ENCODE assay signal across 1 cellular context in the genomic region with DNA sequence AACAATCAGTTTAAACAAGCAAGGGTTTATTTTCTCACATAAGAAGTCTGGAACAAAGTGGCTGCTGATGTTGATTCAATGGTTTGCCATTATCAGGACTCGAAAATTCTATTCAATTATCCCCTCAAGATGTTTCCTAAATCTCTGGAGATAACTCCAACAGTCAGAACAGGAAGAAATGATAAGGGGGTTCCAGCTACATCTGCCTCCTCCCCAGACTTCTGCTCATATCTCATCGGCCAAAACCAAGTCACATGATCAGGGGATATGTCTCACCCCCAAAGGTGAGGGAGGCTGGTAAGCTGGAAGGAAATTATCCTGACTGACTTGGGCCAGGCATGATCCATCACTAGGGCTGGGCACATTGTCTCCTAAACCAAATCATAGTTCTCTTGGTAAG.
TF ChIP-seq lines count a peak whose summit lies in the region.

No MANE protein-coding gene starts in this region.

TF ChIP-seq in K562, 482 proteins besides CTCF, POLR2A, EP300 and RAD21 (continued from another document and continues in another):
- TF ChIP-seq JUN (IDR thresholded peaks at IDR 0.05; ENCODE audit: borderline replicate concordance, low read depth, low read length) (peak; percentile 15; the same call in 1 of the 2 replicates), JUN (CRISPR knock-in tag; IDR thresholded peaks at IDR 0.05; ENCODE audit: borderline replicate concordance) (no peak), ZNF561 (CRISPR knock-in tag; conservative IDR thresholded peaks at IDR 0.05) (no peak), FOXJ2 (tag; IDR thresholded peaks at IDR 0.05) (no peak), MEIS2 (IDR thresholded peaks at IDR 0.05; ENCODE audit: partially characterized antibody) (peak; percentile 51), CBX3 (IDR thresholded peaks at IDR 0.05; ENCODE audit: borderline replicate concordance in 1 of 2, low read length in 2 of 2) (no peak), CHD4 (IDR thresholded peaks at IDR 0.05; ENCODE audit: insufficient read depth, insufficient replicate concordance, low read depth, low read length, poor library complexity, severe bottlenecking) (no peak), ELF1 (tag; IDR thresholded peaks at IDR 0.05) (no peak), CTBP1 (IDR thresholded peaks at IDR 0.05; ENCODE audit: borderline replicate concordance) (peak; percentile 84), FOXA3 (CRISPR knock-in tag; conservative IDR thresholded peaks at IDR 0.05 in 1 of 2, IDR thresholded peaks at IDR 0.05 in 1 of 2) (peak in 1 of 2 experiments; percentile 83; a peak in 2 of 4 replicates), IFI16 (CRISPR knock-in tag; IDR thresholded peaks at IDR 0.05) (no peak), KHSRP (IDR thresholded peaks at IDR 0.05) (peak; percentile 20; the same call in 1 of the 2 replicates), NEUROD1 (IDR thresholded peaks at IDR 0.05; ENCODE audit: borderline replicate concordance, low read depth, low read length, partially characterized antibody) (no peak), VEZF1 (CRISPR knock-in tag; IDR thresholded peaks at IDR 0.05) (peak; percentile 64), NR2C2 (CRISPR knock-in tag; IDR thresholded peaks at IDR 0.05) (no peak), NR2C2 (tag; IDR thresholded peaks at IDR 0.05) (no peak), USF2 (CRISPR knock-in tag; IDR thresholded peaks at IDR 0.05) (peak; percentile 85), SNIP1 (IDR thresholded peaks at IDR 0.05; ENCODE audit: low read depth) (no peak), CC2D1A (IDR thresholded peaks at IDR 0.05) (peak; percentile 66; the same call in 1 of the 2 replicates), RFX5 (IDR thresholded peaks at IDR 0.05; ENCODE audit: low read depth, low read length) (no peak), ASH1L (IDR thresholded peaks at IDR 0.05; ENCODE audit: borderline replicate concordance, low read depth, partially characterized antibody) (no peak), CSDE1 (IDR thresholded peaks at IDR 0.05) (no peak), PHF21A (IDR thresholded peaks at IDR 0.05; ENCODE audit: borderline replicate concordance, low read depth) (no peak), NBN (IDR thresholded peaks at IDR 0.05; ENCODE audit: low read depth) (peak; percentile 77; the same call in 1 of the 2 replicates), TAF15 (IDR thresholded peaks at IDR 0.05; ENCODE audit: low read depth, low read length) (no peak), TBP (optimal IDR thresholded peaks at IDR 0.05; ENCODE audit: low read depth, low read length) (no peak), HMBOX1 (IDR thresholded peaks at IDR 0.05) (peak; percentile 85), U2AF2 (optimal IDR thresholded peaks at IDR 0.05; ENCODE audit: low read depth, low read length) (no peak), THAP7 (CRISPR knock-in tag; IDR thresholded peaks at IDR 0.05) (no peak), THRA (IDR thresholded peaks at IDR 0.05) (no peak), NR1H2 (CRISPR knock-in tag; IDR thresholded peaks at IDR 0.05) (no peak), XRCC5 (IDR thresholded peaks at IDR 0.05; ENCODE audit: low read depth, low read length) (no peak), GABPA (tag; conservative IDR thresholded peaks at IDR 0.05; ENCODE audit: low read depth) (no peak), HDAC3 (IDR thresholded peaks at IDR 0.05; ENCODE audit: borderline replicate concordance, partially characterized antibody) (peak; percentile 61), CCNT2 (IDR thresholded peaks at IDR 0.05; ENCODE audit: borderline replicate concordance, extremely low read depth, insufficient read length, low read depth, low read length) (peak; percentile 44), ZNF3 (CRISPR knock-in tag; IDR thresholded peaks at IDR 0.05) (no peak), HDGF (IDR thresholded peaks at IDR 0.05) (no peak), ZBTB1 (CRISPR knock-in tag; IDR thresholded peaks at IDR 0.05; ENCODE audit: borderline replicate concordance, low read depth) (no peak), GABPB1 (CRISPR knock-in tag; IDR thresholded peaks at IDR 0.05) (no peak)
- TF ChIP-seq, protein P1, sequence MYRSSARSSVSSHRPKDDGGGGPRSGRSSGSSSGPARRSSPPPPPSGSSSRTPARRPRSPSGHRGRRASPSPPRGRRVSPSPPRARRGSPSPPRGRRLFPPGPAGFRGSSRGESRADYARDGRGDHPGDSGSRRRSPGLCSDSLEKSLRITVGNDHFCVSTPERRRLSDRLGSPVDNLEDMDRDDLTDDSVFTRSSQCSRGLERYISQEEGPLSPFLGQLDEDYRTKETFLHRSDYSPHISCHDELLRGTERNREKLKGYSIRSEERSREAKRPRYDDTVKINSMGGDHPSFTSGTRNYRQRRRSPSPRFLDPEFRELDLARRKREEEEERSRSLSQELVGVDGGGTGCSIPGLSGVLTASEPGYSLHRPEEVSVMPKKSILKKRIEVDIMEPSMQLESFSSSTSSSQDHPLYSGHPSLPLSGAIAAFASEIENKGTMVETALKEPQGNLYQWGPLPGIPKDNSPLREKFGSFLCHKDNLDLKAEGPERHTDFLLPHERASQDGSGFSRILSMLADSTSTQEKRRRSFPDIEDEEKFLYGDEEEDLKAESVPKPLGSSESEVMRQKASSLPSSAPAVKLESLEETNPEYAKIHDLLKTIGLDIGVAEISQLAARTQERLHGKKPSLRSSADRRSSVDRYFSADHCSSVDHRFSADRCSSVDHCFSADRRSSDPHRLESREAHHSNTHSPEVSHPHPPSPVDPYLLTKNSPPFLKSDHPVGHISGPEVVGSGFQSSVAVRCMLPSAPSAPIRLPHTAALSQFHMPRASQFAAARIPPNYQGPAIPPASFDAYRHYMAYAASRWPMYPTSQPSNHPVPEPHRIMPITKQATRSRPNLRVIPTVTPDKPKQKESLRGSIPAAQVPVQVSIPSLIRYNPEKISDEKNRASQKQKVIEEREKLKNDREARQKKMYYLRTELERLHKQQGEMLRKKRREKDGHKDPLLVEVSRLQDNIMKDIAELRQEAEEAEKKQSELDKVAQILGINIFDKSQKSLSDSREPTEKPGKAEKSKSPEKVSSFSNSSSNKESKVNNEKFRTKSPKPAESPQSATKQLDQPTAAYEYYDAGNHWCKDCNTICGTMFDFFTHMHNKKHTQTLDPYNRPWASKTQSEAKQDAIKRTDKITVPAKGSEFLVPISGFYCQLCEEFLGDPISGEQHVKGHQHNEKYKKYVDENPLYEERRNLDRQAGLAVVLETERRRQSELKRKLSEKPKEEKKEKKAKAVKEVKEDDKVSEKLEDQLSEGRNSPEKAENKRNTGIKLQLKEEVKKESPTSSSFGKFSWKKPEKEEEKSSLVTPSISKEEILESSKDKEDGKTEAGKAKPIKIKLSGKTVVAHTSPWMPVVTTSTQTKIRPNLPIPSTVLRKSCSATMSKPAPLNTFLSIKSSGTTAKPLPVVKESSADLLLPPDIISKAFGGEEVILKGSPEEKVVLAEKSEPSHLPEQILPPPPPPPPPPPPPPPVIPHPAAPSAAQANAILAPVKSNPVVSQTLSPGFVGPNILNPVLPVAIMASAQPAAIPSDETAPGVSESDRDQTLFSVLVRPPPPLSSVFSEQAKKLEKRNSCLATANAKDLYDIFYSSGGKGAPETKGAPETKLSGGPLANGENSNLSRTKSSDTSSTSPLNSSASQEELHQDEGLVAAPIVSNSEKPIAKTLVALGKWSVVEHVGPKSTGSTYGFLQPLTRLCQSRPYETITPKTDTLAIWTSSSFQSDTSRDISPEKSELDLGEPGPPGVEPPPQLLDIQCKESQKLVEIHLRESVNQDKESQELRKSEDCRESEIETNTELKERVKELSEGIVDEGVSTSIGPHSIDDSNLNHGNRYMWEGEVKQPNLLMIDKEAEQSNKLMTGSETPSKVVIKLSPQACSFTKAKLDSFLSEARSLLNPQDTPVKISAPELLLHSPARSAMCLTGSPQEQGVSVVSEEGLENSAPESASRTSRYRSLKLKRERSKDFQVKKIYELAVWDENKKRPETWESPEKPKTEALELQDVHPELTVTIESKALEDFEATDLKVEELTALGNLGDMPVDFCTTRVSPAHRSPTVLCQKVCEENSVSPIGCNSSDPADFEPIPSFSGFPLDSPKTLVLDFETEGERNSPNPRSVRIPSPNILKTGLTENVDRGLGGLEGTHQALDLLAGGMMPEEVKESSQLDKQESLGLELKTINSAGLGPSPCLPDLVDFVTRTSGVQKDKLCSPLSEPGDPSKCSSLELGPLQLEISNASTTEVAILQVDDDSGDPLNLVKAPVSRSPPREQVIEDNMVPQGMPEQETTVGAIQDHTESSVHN (IDR thresholded peaks at IDR 0.05; ENCODE audit: borderline replicate concordance in 1 of 2, low read depth in 1 of 2), result no peak
- TF ChIP-seq, protein P2, sequence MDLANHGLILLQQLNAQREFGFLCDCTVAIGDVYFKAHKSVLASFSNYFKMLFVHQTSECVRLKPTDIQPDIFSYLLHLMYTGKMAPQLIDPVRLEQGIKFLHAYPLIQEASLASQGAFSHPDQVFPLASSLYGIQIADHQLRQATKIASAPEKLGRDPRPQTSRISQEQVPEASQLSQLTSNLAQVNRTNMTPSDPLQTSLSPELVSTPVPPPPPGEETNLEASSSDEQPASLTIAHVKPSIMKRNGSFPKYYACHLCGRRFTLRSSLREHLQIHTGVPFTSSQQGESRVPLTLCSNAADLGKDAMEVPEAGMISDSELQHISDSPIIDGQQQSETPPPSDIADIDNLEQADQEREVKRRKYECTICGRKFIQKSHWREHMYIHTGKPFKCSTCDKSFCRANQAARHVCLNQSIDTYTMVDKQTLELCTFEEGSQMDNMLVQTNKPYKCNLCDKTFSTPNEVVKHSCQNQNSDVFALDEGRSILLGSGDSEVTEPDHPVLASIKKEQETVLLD (IDR thresholded peaks at IDR 0.05), result no peak
- TF ChIP-seq, protein P3, sequence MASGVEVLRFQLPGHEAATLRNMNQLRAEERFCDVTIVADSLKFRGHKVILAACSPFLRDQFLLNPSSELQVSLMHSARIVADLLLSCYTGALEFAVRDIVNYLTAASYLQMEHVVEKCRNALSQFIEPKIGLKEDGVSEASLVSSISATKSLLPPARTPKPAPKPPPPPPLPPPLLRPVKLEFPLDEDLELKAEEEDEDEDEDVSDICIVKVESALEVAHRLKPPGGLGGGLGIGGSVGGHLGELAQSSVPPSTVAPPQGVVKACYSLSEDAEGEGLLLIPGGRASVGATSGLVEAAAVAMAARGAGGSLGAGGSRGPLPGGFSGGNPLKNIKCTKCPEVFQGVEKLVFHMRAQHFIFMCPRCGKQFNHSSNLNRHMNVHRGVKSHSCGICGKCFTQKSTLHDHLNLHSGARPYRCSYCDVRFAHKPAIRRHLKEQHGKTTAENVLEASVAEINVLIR (CRISPR knock-in tag; IDR thresholded peaks at IDR 0.05), result no peak; the same call in 1 of the 2 replicates
- TF ChIP-seq, protein P4, sequence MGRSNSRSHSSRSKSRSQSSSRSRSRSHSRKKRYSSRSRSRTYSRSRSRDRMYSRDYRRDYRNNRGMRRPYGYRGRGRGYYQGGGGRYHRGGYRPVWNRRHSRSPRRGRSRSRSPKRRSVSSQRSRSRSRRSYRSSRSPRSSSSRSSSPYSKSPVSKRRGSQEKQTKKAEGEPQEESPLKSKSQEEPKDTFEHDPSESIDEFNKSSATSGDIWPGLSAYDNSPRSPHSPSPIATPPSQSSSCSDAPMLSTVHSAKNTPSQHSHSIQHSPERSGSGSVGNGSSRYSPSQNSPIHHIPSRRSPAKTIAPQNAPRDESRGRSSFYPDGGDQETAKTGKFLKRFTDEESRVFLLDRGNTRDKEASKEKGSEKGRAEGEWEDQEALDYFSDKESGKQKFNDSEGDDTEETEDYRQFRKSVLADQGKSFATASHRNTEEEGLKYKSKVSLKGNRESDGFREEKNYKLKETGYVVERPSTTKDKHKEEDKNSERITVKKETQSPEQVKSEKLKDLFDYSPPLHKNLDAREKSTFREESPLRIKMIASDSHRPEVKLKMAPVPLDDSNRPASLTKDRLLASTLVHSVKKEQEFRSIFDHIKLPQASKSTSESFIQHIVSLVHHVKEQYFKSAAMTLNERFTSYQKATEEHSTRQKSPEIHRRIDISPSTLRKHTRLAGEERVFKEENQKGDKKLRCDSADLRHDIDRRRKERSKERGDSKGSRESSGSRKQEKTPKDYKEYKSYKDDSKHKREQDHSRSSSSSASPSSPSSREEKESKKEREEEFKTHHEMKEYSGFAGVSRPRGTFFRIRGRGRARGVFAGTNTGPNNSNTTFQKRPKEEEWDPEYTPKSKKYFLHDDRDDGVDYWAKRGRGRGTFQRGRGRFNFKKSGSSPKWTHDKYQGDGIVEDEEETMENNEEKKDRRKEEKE (IDR thresholded peaks at IDR 0.05; ENCODE audit: borderline replicate concordance in 1 of 2, control insufficient read depth in 1 of 2, low read depth in 2 of 2, low read length in 1 of 2), result no peak
